ENCODE assay signal across 22 cellular contexts in the genomic region with DNA sequence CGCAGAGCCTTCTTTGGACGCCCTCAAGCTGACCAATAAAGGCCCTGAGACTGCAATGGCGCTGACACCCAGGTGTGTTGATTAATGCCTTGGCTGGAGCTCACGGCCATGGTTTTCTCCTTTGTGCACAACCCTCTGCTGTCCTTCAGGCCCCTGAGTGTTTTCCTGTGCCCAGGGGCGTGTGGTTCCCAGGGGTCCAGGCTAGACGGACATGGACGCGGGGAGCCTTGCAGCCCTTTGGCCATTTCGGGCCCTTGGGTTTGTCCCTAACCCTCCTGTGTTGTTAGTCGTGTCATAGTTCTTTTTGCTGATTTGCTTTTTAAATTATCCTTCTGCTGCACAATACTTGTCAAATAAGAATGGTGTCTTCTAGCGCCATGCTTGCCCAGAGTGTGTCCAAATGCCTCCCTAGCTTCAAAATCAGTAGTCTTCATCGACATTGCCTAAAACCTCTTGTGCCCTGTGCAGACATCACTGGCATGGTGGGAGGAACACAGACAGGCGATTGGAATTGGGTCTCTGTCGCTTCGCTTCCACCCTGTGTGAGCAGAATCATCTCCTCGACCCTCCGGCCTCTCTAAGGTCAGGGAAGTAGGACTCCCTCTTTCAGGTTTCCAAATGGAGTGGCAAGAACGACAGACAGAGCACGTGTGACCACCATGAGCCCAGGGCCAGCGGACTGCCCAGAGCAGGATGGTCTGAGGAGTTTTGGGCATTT. TPM values are rescaled to one million over a fixed set of nuclear protein-coding genes. Genes with fewer than 3 reads are reported as not detected.
"Had no signal": no experiment of that assay in that cellular context is flagged by ENCODE, and none has a peak within 500 bp of the region (broad histone marks: within the 10 kb centered on the region; RNA-seq: fewer than 3 reads in every experiment).

No MANE protein-coding gene starts in this region.

- H3K4me3 Mint-ChIP-seq: activated CD4-positive, alpha-beta T cell treated with anti-CD3 and anti-CD28 coated beads, Interleukin-2, amount 10 ng/mL, durations not matched to agents 24 days and 14 days; activated CD8-positive, alpha-beta T cell treated with anti-CD3 and anti-CD28 coated beads, Interleukin-2, amount 10 ng/mL, durations not matched to agents 7 days and 5 days; activated naive CD8-positive, alpha-beta T cell treated with anti-CD3 and anti-CD28 coated beads, Interleukin-2, amount 10 ng/mL, durations not matched to agents 7 days and 5 days; neural crest cell; stimulated activated naive B cell treated with anti-CD40 and anti-IgM and Interleukin-4, amounts not matched to agents 10 μg/mL and 1 μg/mL and 100 μg/mL, for 72 hours had no signal

- H3K27me3 ChIP-seq: cardiac muscle cell, foreskin keratinocyte, upper lobe of right lung had no signal

- ATAC-seq: activated CD8-positive, alpha-beta T cell treated with anti-CD3 and anti-CD28 coated beads, Interleukin-2, amount 10 ng/mL, durations not matched to agents 7 days and 5 days; foreskin keratinocyte; stimulated activated naive B cell treated with anti-CD40 and anti-IgM and Interleukin-4, amounts not matched to agents 10 μg/mL and 1 μg/mL and 100 μg/mL, for 72 hours; upper lobe of right lung had no signal

- H3K4me1 Mint-ChIP-seq: activated CD4-positive, alpha-beta T cell treated with anti-CD3 and anti-CD28 coated beads, Interleukin-2, amount 10 ng/mL, durations not matched to agents 24 days and 14 days; activated naive CD8-positive, alpha-beta T cell treated with anti-CD3 and anti-CD28 coated beads, Interleukin-2, amount 10 ng/mL, durations not matched to agents 7 days and 5 days; neural crest cell had no signal

- H3K4me3 ChIP-seq: cardiac muscle cell, dorsolateral prefrontal cortex, sigmoid colon, upper lobe of right lung had no signal

- DNase-seq: activated CD4-positive, alpha-beta T cell treated with anti-CD3 and anti-CD28 coated beads, Interleukin-2, amount 10 ng/mL, durations not matched to agents 24 days and 14 days; activated CD4-positive, CD25-positive, alpha-beta regulatory T cell; activated CD8-positive, alpha-beta T cell treated with anti-CD3 and anti-CD28 coated beads, Interleukin-2, amount 10 ng/mL, durations not matched to agents 7 days and 5 days; activated naive CD4-positive, alpha-beta T cell treated with Interleukin-2 at 50 U/mL for 16 hours; activated naive CD8-positive, alpha-beta T cell treated with anti-CD3 and anti-CD28 coated beads, Interleukin-2, amount 10 ng/mL, durations not matched to agents 7 days and 5 days; amygdala; dorsolateral prefrontal cortex; foreskin keratinocyte; hippocampal formation; sigmoid colon; SK-N-SH; stimulated activated CD4-positive, alpha-beta T cell treated with anti-CD3 and anti-CD28 coated beads, Interleukin-4, amount 100 ng/mL, for 4 hours; stimulated activated naive B cell treated with anti-CD40 and anti-IgM and Interleukin-4, amounts not matched to agents 10 μg/mL and 1 μg/mL and 100 μg/mL, for 72 hours had no signal

- H3K4me1 ChIP-seq: foreskin keratinocyte, sigmoid colon, upper lobe of right lung had no signal

- H3K9me3 ChIP-seq: SK-N-SH, upper lobe of right lung had no signal

- H3K36me3 ChIP-seq: cardiac muscle cell, sigmoid colon, upper lobe of right lung had no signal

- H3K27ac Mint-ChIP-seq: activated CD4-positive, alpha-beta T cell treated with anti-CD3 and anti-CD28 coated beads, Interleukin-2, amount 10 ng/mL, durations not matched to agents 24 days and 14 days; activated CD8-positive, alpha-beta T cell treated with anti-CD3 and anti-CD28 coated beads, Interleukin-2, amount 10 ng/mL, durations not matched to agents 7 days and 5 days; activated naive CD8-positive, alpha-beta T cell treated with anti-CD3 and anti-CD28 coated beads, Interleukin-2, amount 10 ng/mL, durations not matched to agents 7 days and 5 days; stimulated activated naive B cell treated with anti-CD40 and anti-IgM and Interleukin-4, amounts not matched to agents 10 μg/mL and 1 μg/mL and 100 μg/mL, for 72 hours had no signal

- H3K27ac ChIP-seq: cardiac muscle cell, dorsolateral prefrontal cortex, foreskin keratinocyte, sigmoid colon, upper lobe of right lung had no signal

- H3K36me3 Mint-ChIP-seq: activated naive CD8-positive, alpha-beta T cell treated with anti-CD3 and anti-CD28 coated beads, Interleukin-2, amount 10 ng/mL, durations not matched to agents 7 days and 5 days had no signal

RNA-seq across cellular contexts. Expression of a gene that starts 1.9 kb away (rescaled TPM):
- total RNA-seq: activated CD4-positive, alpha-beta T cell treated with anti-CD3 and anti-CD28 coated beads, Interleukin-2, amount 10 ng/mL, durations not matched to agents 24 days and 14 days; activated CD8-positive, alpha-beta T cell treated with anti-CD3 and anti-CD28 coated beads, Interleukin-2, amount 10 ng/mL, durations not matched to agents 7 days and 5 days; activated naive CD8-positive, alpha-beta T cell treated with anti-CD3 and anti-CD28 coated beads, Interleukin-2, amount 10 ng/mL, durations not matched to agents 7 days and 5 days; cardiac muscle cell; dorsolateral prefrontal cortex; epithelial cell of proximal tubule; fibroblast of lung; foreskin keratinocyte; lung microvascular endothelial cell; mononuclear cell; neural crest cell; osteocyte; sigmoid colon; upper lobe of right lung had no signal
- polyA plus RNA-seq: fibroblast of lung, foreskin keratinocyte, sigmoid colon, SK-N-SH, thymus had no signal

RNA-seq across cellular contexts. Expression of a gene that starts 4.9 kb away (rescaled TPM):
- total RNA-seq: activated CD4-positive, alpha-beta T cell treated with anti-CD3 and anti-CD28 coated beads, Interleukin-2, amount 10 ng/mL, durations not matched to agents 24 days and 14 days; activated CD8-positive, alpha-beta T cell treated with anti-CD3 and anti-CD28 coated beads, Interleukin-2, amount 10 ng/mL, durations not matched to agents 7 days and 5 days; activated naive CD8-positive, alpha-beta T cell treated with anti-CD3 and anti-CD28 coated beads, Interleukin-2, amount 10 ng/mL, durations not matched to agents 7 days and 5 days; cardiac muscle cell; dorsolateral prefrontal cortex; epithelial cell of proximal tubule; fibroblast of lung; foreskin keratinocyte; lung microvascular endothelial cell; mononuclear cell; neural crest cell; osteocyte; sigmoid colon; upper lobe of right lung had no signal
- polyA plus RNA-seq: cardiac muscle cell, fibroblast of lung, foreskin keratinocyte, sigmoid colon, SK-N-SH, thymus had no signal

RNA-seq across cellular contexts. Expression of a gene that starts 16.8 kb away (rescaled TPM):
- total RNA-seq: activated CD4-positive, alpha-beta T cell treated with anti-CD3 and anti-CD28 coated beads, Interleukin-2, amount 10 ng/mL, durations not matched to agents 24 days and 14 days; activated CD8-positive, alpha-beta T cell treated with anti-CD3 and anti-CD28 coated beads, Interleukin-2, amount 10 ng/mL, durations not matched to agents 7 days and 5 days; activated naive CD8-positive, alpha-beta T cell treated with anti-CD3 and anti-CD28 coated beads, Interleukin-2, amount 10 ng/mL, durations not matched to agents 7 days and 5 days; cardiac muscle cell; dorsolateral prefrontal cortex; epithelial cell of proximal tubule; fibroblast of lung; foreskin keratinocyte; lung microvascular endothelial cell; mononuclear cell; neural crest cell; osteocyte; sigmoid colon; upper lobe of right lung had no signal
- polyA plus RNA-seq: fibroblast of lung, foreskin keratinocyte, sigmoid colon, SK-N-SH, thymus had no signal

RNA-seq across cellular contexts. Expression of a gene that starts 16.9 kb away (rescaled TPM):
- total RNA-seq: activated CD4-positive, alpha-beta T cell treated with anti-CD3 and anti-CD28 coated beads, Interleukin-2, amount 10 ng/mL, durations not matched to agents 24 days and 14 days; activated CD8-positive, alpha-beta T cell treated with anti-CD3 and anti-CD28 coated beads, Interleukin-2, amount 10 ng/mL, durations not matched to agents 7 days and 5 days; activated naive CD8-positive, alpha-beta T cell treated with anti-CD3 and anti-CD28 coated beads, Interleukin-2, amount 10 ng/mL, durations not matched to agents 7 days and 5 days; cardiac muscle cell; epithelial cell of proximal tubule; fibroblast of lung; foreskin keratinocyte; lung microvascular endothelial cell; mononuclear cell; neural crest cell; osteocyte; upper lobe of right lung had no signal
- polyA plus RNA-seq: cardiac muscle cell, fibroblast of lung, foreskin keratinocyte, sigmoid colon, SK-N-SH, thymus had no signal

RNA-seq across cellular contexts. Expression of a gene that starts 24.2 kb away (rescaled TPM):
- total RNA-seq: activated CD4-positive, alpha-beta T cell treated with anti-CD3 and anti-CD28 coated beads, Interleukin-2, amount 10 ng/mL, durations not matched to agents 24 days and 14 days; activated CD8-positive, alpha-beta T cell treated with anti-CD3 and anti-CD28 coated beads, Interleukin-2, amount 10 ng/mL, durations not matched to agents 7 days and 5 days; activated naive CD8-positive, alpha-beta T cell treated with anti-CD3 and anti-CD28 coated beads, Interleukin-2, amount 10 ng/mL, durations not matched to agents 7 days and 5 days; cardiac muscle cell; epithelial cell of proximal tubule; fibroblast of lung; foreskin keratinocyte; lung microvascular endothelial cell; mononuclear cell; neural crest cell; osteocyte; sigmoid colon; upper lobe of right lung had no signal
- polyA plus RNA-seq: fibroblast of lung, foreskin keratinocyte, sigmoid colon, SK-N-SH, thymus had no signal
